Comparison of ENCODE assay signal across 16 cellular contexts in the genomic region with DNA sequence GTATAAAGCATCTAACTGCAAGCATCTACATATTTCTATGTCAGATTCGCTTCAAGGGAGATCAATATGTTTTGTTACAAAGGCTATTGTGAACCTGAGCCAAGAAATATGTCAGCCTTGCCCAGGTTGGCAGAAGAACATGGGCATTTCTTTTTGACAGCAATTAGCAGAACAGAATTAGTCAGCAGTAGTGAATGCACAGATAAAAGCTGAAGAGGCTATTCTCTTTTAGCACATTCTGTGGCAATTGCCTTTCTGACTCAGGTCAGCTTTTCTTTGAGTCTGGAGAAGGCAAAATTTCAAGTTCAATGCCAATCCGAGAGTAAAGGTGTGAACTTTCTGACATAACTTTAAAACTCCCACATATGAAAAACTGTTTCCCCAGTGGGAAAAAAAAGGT.
"Had no signal": no experiment of that assay in that cellular context is flagged by ENCODE, and none has a peak within 500 bp of the region (broad histone marks: within the 10 kb centered on the region; RNA-seq: fewer than 3 reads in every experiment).

No MANE protein-coding gene starts in this region.

- H3K27ac ChIP-seq: heart left ventricle, neural progenitor cell, ovary, upper lobe of left lung, uterus had no signal

- DNase-seq: dermis blood vessel endothelial cell; endodermal cell; heart left ventricle; hippocampal formation; kidney glomerular epithelial cell; nucleus accumbens; ovary; right cardiac atrium; small intestine; stimulated activated CD4-positive, alpha-beta T cell treated with anti-CD3 and anti-CD28 coated beads, Interleukin-12 subunit alpha, Interleukin-12 subunit beta, amount 100 ng/mL, for 4 hours; stimulated activated naive CD4-positive, alpha-beta T cell; upper lobe of left lung; uterus had no signal

- H2AFZ ChIP-seq: neural progenitor cell had no signal

- H3K4me3 Mint-ChIP-seq: endodermal cell; mesothelial cell of epicardium; natural killer cell treated with Interleukin-12 subunit alpha and Interleukin-12 subunit beta and Interleukin-15 and Interleukin-18, amount 100 ng/mL, for 72 hours; neural progenitor cell had no signal

- H3K36me3 Mint-ChIP-seq: mesothelial cell of epicardium; natural killer cell treated with Interleukin-12 subunit alpha and Interleukin-12 subunit beta and Interleukin-15 and Interleukin-18, amount 100 ng/mL, for 72 hours; neural progenitor cell had no signal

- H3K9ac ChIP-seq: neural progenitor cell had no signal

- H3K27ac Mint-ChIP-seq: endodermal cell; mesothelial cell of epicardium; natural killer cell treated with Interleukin-12 subunit alpha and Interleukin-12 subunit beta and Interleukin-15 and Interleukin-18, amount 100 ng/mL, for 72 hours; neural progenitor cell had no signal

- H3K4me1 Mint-ChIP-seq: endodermal cell, mesothelial cell of epicardium had no signal

- H3K27me3 ChIP-seq: heart left ventricle, neural progenitor cell, ovary, upper lobe of left lung, uterus had no signal

- H3K36me3 ChIP-seq: heart left ventricle, neural progenitor cell, ovary, upper lobe of left lung, uterus had no signal

- H3K4me3 ChIP-seq: heart left ventricle, neural progenitor cell, ovary, upper lobe of left lung, uterus had no signal

- H3K4me1 ChIP-seq: heart left ventricle, neural progenitor cell, upper lobe of left lung, uterus had no signal

- H3K4me2 ChIP-seq: neural progenitor cell had no signal

- H3K9me3 Mint-ChIP-seq: endodermal cell, mesothelial cell of epicardium, neural progenitor cell had no signal

- H3K27me3 Mint-ChIP-seq: natural killer cell treated with Interleukin-12 subunit alpha and Interleukin-12 subunit beta and Interleukin-15 and Interleukin-18, amount 100 ng/mL, for 72 hours had no signal

- ATAC-seq: heart left ventricle; natural killer cell treated with Interleukin-12 subunit alpha and Interleukin-12 subunit beta and Interleukin-15 and Interleukin-18, amount 100 ng/mL, for 72 hours; right cardiac atrium had no signal

- H3K9me3 ChIP-seq: heart left ventricle, ovary, upper lobe of left lung, uterus had no signal
